In the genomic region with DNA sequence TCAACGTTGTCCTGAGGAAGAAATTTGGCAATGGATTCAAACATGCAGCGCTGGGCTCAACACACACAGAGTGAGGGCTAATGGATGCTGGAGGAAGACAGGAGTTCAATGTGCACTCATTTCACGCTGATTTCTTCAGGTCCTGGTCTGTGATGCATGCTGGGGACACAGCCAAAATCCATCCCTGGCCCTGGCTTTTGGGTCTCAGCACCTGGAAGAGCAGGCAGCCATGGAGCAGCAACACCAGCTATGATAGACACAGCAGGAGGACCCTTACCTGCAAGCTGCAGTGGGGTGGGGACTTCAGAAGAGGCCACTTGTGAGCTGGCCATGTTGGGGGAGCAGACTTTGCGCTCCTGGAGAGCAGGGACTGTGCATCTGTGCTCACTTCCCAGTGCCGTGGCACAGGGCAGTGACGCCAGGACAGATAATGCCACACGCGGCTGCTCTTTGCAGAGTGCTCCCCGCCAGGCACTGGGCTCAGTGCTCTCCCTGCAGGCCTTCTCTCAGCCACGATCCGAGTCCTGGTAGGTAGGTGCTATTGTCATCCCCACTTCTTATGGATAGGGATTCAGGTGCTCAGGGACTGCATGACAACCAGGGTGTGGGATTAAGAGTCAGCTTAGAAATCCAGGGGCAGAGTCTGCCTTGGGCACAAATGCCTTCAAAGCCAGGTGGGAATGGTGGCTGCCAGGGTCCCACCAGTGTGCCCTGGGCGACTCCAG, we compare ENCODE assay signal across 19 cellular contexts.
"Had no signal": no experiment of that assay in that cellular context is flagged by ENCODE, and none has a peak within 500 bp of the region (broad histone marks: within the 10 kb centered on the region; RNA-seq: fewer than 3 reads in every experiment).

No MANE protein-coding gene starts in this region.

- H3K4me3 ChIP-seq: lung, prostate gland, right lobe of liver, SK-N-MC, stomach, thoracic aorta had no signal

- ATAC-seq: activated naive CD4-positive, alpha-beta T cell treated with anti-CD3 and anti-CD28 coated beads, Interleukin-2, amount 50 U/mL, for 72 hours; activated T-helper 17 cell treated with anti-CD3 and anti-CD28 coated beads, Interleukin-2, amount 50 U/mL, for 72 hours; right lobe of liver had no signal

- H3K4me3 Mint-ChIP-seq: activated T-helper 17 cell treated with anti-CD3 and anti-CD28 coated beads, Interleukin-2, amount 50 U/mL, for 72 hours had no signal

- H3K27me3 Mint-ChIP-seq: activated T-helper 17 cell treated with anti-CD3 and anti-CD28 coated beads, Interleukin-2, amount 50 U/mL, for 72 hours had no signal

- H3K36me3 Mint-ChIP-seq: activated naive CD4-positive, alpha-beta T cell treated with anti-CD3 and anti-CD28 coated beads, Interleukin-2, amount 50 U/mL, for 72 hours had no signal

- H3K9me3 Mint-ChIP-seq: activated naive CD4-positive, alpha-beta T cell treated with anti-CD3 and anti-CD28 coated beads, Interleukin-2, amount 50 U/mL, for 72 hours; activated T-helper 17 cell treated with anti-CD3 and anti-CD28 coated beads, Interleukin-2, amount 50 U/mL, for 72 hours had no signal

- H3K27ac Mint-ChIP-seq: activated naive CD4-positive, alpha-beta T cell treated with anti-CD3 and anti-CD28 coated beads, Interleukin-2, amount 50 U/mL, for 72 hours; activated T-helper 17 cell treated with anti-CD3 and anti-CD28 coated beads, Interleukin-2, amount 50 U/mL, for 72 hours had no signal

- H3K27ac ChIP-seq: brain microvascular endothelial cell, epithelial cell of prostate, prostate gland, right lobe of liver, SK-N-MC, stomach, thoracic aorta had no signal

- H3K9me3 ChIP-seq: prostate gland, right lobe of liver, stomach, thoracic aorta had no signal

- H3K4me1 Mint-ChIP-seq: activated T-helper 17 cell treated with anti-CD3 and anti-CD28 coated beads, Interleukin-2, amount 50 U/mL, for 72 hours had no signal

- DNase-seq: activated CD4-positive, alpha-beta T cell treated with anti-CD3 and anti-CD28 coated beads for 1 hour; activated CD4-positive, alpha-beta T cell treated with anti-CD3 and anti-CD28 coated beads, Interleukin-2, amount 50 U/mL, for 4 hours; activated T-cell treated with anti-CD3 and anti-CD28 coated beads for 4 hours; amygdala; brain microvascular endothelial cell; dermis blood vessel endothelial cell; foreskin melanocyte; midbrain; occipital lobe; stomach; T1000 had no signal

- H3K27me3 ChIP-seq: right lobe of liver had no signal

- H3K36me3 ChIP-seq: brain microvascular endothelial cell, prostate gland, right lobe of liver, stomach, thoracic aorta had no signal

- H3K4me1 ChIP-seq: prostate gland, right lobe of liver had no signal
